Comparison of ENCODE assay signal across 13 cellular contexts in the genomic region with DNA sequence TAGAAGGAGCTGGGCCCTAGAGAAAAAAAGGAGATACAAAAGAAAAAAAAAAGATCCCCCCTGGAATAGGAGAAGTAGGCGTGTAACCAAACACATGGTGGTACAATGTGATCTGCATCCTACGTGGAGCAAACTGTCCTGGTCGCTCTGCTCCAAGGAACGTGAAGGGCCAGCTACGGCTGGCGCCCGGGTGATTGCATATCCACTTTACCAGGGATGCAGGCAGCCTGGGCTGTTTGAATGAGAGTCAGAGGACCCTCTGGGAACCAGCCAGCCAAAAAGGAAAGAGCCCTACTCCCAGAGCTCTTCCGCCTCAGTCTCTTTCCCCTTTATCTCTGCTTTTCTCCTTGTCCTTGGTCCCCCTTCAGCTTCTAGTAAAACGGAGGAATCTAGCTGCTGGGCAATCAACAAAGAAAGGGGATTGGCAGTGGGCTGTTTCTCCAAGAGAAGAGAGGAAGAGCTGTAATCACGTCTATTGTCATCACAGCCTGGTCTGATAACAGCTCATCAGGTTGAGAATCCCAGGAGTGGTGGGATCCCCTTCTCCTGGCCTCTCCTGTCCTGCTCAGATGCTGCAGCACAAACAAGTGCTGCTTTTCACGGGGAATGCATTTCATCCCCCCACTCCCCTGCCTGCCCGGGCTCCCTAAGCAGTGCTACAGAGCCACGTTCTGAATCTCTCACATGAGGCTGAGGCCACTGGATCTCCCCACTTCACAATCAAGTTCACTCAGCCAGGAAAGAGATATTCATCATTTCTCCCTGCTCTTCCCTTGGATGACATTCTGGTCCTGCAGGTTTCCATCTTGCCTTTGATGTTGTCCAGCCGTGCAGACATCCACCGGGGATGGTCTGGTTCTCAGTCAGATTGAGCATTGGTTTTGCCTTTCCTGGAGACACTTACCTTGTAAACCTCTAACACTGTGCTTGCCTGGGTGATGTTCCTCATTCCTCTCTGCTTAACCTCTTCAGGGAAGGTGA.
"Had no signal": no experiment of that assay in that cellular context is flagged by ENCODE, and none has a peak within 500 bp of the region (broad histone marks: within the 10 kb centered on the region; RNA-seq: fewer than 3 reads in every experiment).

No MANE protein-coding gene starts in this region.

- DNase-seq: activated CD4-positive, alpha-beta T cell treated with anti-CD3 and anti-CD28 coated beads for 48 hours; activated CD8-positive, alpha-beta memory T cell treated with anti-CD3 and anti-CD28 coated beads for 24 hours; activated naive CD4-positive, alpha-beta T cell treated with anti-CD3 and anti-CD28 coated beads, Interleukin-2, amount 50 U/mL, for 16 hours; activated T-cell treated with anti-CD3 and anti-CD28 coated beads for 4 hours; adrenal gland; caudate nucleus; colonic mucosa; effector CD4-positive, alpha-beta T cell; kidney; right cardiac atrium had no signal

- H3K27me3 ChIP-seq: adrenal gland, colonic mucosa, tibial nerve, vagina had no signal

- H3K4me1 ChIP-seq: adrenal gland, colonic mucosa, tibial nerve, vagina had no signal

- H3K4me3 ChIP-seq: adrenal gland, colonic mucosa, smooth muscle cell, tibial nerve, vagina had no signal

- H3K4me2 ChIP-seq: smooth muscle cell had no signal

- H3K27ac ChIP-seq: adrenal gland, colonic mucosa, tibial nerve, vagina had no signal

- H3K36me3 ChIP-seq: adrenal gland, colonic mucosa, tibial nerve, vagina had no signal
